Comparison of ENCODE assay signal across 31 cellular contexts in genomic region chr11:7034019-7034418, GRCh38. TPM values are rescaled to one million over a fixed set of nuclear protein-coding genes. Genes with fewer than 3 reads are reported as not detected.
"Had no signal": no experiment of that assay in that cellular context is flagged by ENCODE, and none has a peak within 500 bp of the region (broad histone marks: within the 10 kb centered on the region; RNA-seq: fewer than 3 reads in every experiment).

No MANE protein-coding gene starts in this region.

- H3K36me3 ChIP-seq: stomach, suprapubic skin, thoracic aorta, thyroid gland, tibial artery, tibial nerve, transverse colon, upper lobe of left lung, upper lobe of right lung, uterus, vagina had no signal

- H3K4me3 ChIP-seq: stomach, suprapubic skin, testis, thoracic aorta, thyroid gland, tibial artery, tibial nerve, transverse colon, upper lobe of left lung, upper lobe of right lung, uterus, vagina had no signal

- DNase-seq: stimulated activated CD4-positive, alpha-beta T cell treated with anti-CD3 and anti-CD28 coated beads, Interleukin-2, amount 100 ng/mL, for 48 hours; stimulated activated CD4-positive, alpha-beta T cell treated with anti-CD3 and anti-CD28 coated beads, Interleukin-4, amount 100 ng/mL, for 1 hour; stimulated activated CD4-positive, alpha-beta T cell treated with anti-CD3 and anti-CD28 coated beads, Interleukin-4, amount 100 ng/mL, for 24 hours; stimulated activated CD4-positive, alpha-beta T cell treated with anti-CD3 and anti-CD28 coated beads, Interleukin-4, amount 100 ng/mL, for 4 hours; stimulated activated CD8-positive, alpha-beta memory T cell treated with anti-CD3 and anti-CD28 coated beads, Interleukin-4, amount 100 ng/mL, for 48 hours; stimulated activated naive B cell treated with anti-CD40 and anti-IgM and Interleukin-4, amounts not matched to agents 10 μg/mL and 1 μg/mL and 100 μg/mL, for 72 hours; stimulated activated naive CD4-positive, alpha-beta T cell; stimulated activated naive CD4-positive, alpha-beta T cell treated with Interleukin-2 at 50 U/mL for 16 hours; stimulated activated naive CD8-positive, alpha-beta T cell treated with anti-CD3 and anti-CD28 coated beads, Interleukin-15, amount 100 ng/mL, for 72 hours; stimulated activated naive CD8-positive, alpha-beta T cell treated with anti-CD3 and anti-CD28 coated beads, Interleukin-15, Interleukin-2, amounts not matched to agents 100 U/mL and 50 U/mL, for 24 hours; stomach; substantia nigra; testis; thyroid gland; tibial artery; transverse colon; trophoblast cell; upper lobe of left lung; upper lobe of right lung; uterus had no signal

- ATAC-seq: stimulated activated effector memory CD8-positive, alpha-beta T cell treated with anti-CD3 and anti-CD28 coated beads, Interleukin-12 subunit alpha, Interleukin-12 subunit beta, amount 100 ng/mL, for 72 hours; stimulated activated memory B cell treated with anti-CD40 and anti-IgM and Interleukin-4, amounts not matched to agents 10 μg/mL and 1 μg/mL and 100 μg/mL, for 72 hours; stimulated activated naive B cell treated with anti-CD40 and anti-IgM and Interleukin-4, amounts not matched to agents 10 μg/mL and 1 μg/mL and 100 μg/mL, for 72 hours; stimulated activated naive CD8-positive, alpha-beta T cell treated with anti-CD3 and anti-CD28 coated beads, Interleukin-15, amount 100 ng/mL, for 72 hours; stimulated activated naive CD8-positive, alpha-beta T cell treated with anti-CD3 and anti-CD28 coated beads, Interleukin-15, Interleukin-2, amounts not matched to agents 100 U/mL and 50 U/mL, for 24 hours; upper lobe of right lung had no signal

- H3K4me1 ChIP-seq: stomach, suprapubic skin, testis, thyroid gland, tibial artery, tibial nerve, transverse colon, upper lobe of left lung, upper lobe of right lung, uterus, vagina had no signal

- FAIRE-seq: urothelium cell line had no signal

- H3K27ac ChIP-seq: stomach, suprapubic skin, testis, thoracic aorta, thyroid gland, tibial artery, tibial nerve, transverse colon, upper lobe of left lung, upper lobe of right lung, uterus, vagina had no signal

- H3K9me3 ChIP-seq: stomach, suprapubic skin, testis, thoracic aorta, thyroid gland, tibial artery, tibial nerve, transverse colon, upper lobe of left lung, upper lobe of right lung, uterus, vagina had no signal

- H3K27me3 ChIP-seq: stomach, suprapubic skin, testis, thyroid gland, tibial artery, tibial nerve, transverse colon, upper lobe of left lung, upper lobe of right lung, uterus, vagina had no signal

RNA-seq across cellular contexts. Expression of gene NLRP14, which starts 13.7 kb away (rescaled TPM):
- total RNA-seq: suprapubic skin, thoracic aorta, upper lobe of right lung, vagina had no signal
- polyA plus RNA-seq: stomach had no signal

RNA-seq across cellular contexts. Expression of gene RBMXL2, which starts 54.8 kb away (rescaled TPM):
- total RNA-seq: subcutaneous adipose tissue, suprapubic skin, temporal lobe, thoracic aorta, upper lobe of right lung, ureter, urinary bladder, vagina had no signal
- polyA plus RNA-seq: stomach, urinary bladder had no signal
